In genomic region chr20:645318-646106, GRCh38 we compare ENCODE assay signal across 8 cellular contexts. TPM values are rescaled to one million over a fixed set of nuclear protein-coding genes. Genes with fewer than 3 reads are reported as not detected.
DNase-seq lines count a peak whose midpoint lies in the region; ATAC-seq and TF ChIP-seq lines count a peak whose summit lies in the region.

No MANE protein-coding gene starts in this region.

- H3K9me2 ChIP-seq in Loucy (replicated peaks; ENCODE audit: low read depth, low read length) = no peaks in the 10 kb centered on the region

- TF ChIP-seq CTCF in Loucy (conservative IDR thresholded peaks at IDR 0.05; ENCODE audit: low read length) (peak; percentile 98), psoas muscle (IDR thresholded peaks at IDR 0.05) (peak; percentile 87)

- no peaks in the 10 kb centered on the region for H3K79me2 ChIP-seq in Loucy (ENCODE audit: insufficient read depth, low read length)

- peaks cover 12% of the 10 kb centered on the region for H3K4me1 Mint-ChIP-seq in activated naive CD4-positive, alpha-beta T cell treated with anti-CD3 and anti-CD28 coated beads, Interleukin-2, amount 10 ng/mL, durations not matched to agents 7 days and 5 days

- no peaks in the 10 kb centered on the region for H4K20me1 ChIP-seq in Loucy (ENCODE audit: insufficient read depth, low read length, poor library complexity, severe bottlenecking)

- H3K9me3 ChIP-seq in Loucy (ENCODE audit: insufficient read depth, low read depth, low read length) (no peaks in the 10 kb centered on the region), psoas muscle (no peaks in the 10 kb centered on the region)

- H3K4me3 ChIP-seq in Loucy (ENCODE audit: low read length, poor library complexity, severe bottlenecking) = no peak overlapping the region
- no peak overlapping the region for H3K4me3 ChIP-seq in psoas muscle

- H3K36me3 ChIP-seq in Loucy (ENCODE audit: insufficient read depth, low read length) (no peaks in the 10 kb centered on the region), psoas muscle (ENCODE audit: insufficient read depth in 1 of 2, low read depth in 1 of 2) (peaks cover 13 to 42% of the 10 kb centered on the region in 2 donors)

- intact Hi-C loops in Right ventricle myocardium inferior (cut with DNase I) (loop anchor here (1.0 to 2.0 kb wide), 2 partner anchors 35 to 84 kb away; partner anchors contain the start of gene TCF15), psoas muscle (cut with DNase I) (loop anchor here (1.0 to 5.0 kb wide), 2 partner anchors 83 kb away; no protein-coding TSS in a partner anchor)

- H3K4me2 ChIP-seq in Loucy (ENCODE audit: low read depth, low read length, poor library complexity, severe bottlenecking) = peak overlapping the region; percentile 35

- H3K9ac ChIP-seq in Loucy (ENCODE audit: low read depth, low read length, poor library complexity, severe bottlenecking) = peak overlapping the region; percentile 33

- ATAC-seq in GM21360 (IDR thresholded peaks at IDR 0.05; ENCODE audit: unreplicated experiment) = peak; percentile 84
- ATAC-seq in Right ventricle myocardium inferior = peak; percentile 66
- peak; percentile 58 to 86 (median 84) for ATAC-seq in psoas muscle
- ATAC-seq in HG02763 (IDR thresholded peaks at IDR 0.05; ENCODE audit: unreplicated experiment) = no peak

- H3K27me3 Mint-ChIP-seq in activated naive CD4-positive, alpha-beta T cell treated with anti-CD3 and anti-CD28 coated beads, Interleukin-2, amount 10 ng/mL, durations not matched to agents 7 days and 5 days = peaks cover 38% of the 10 kb centered on the region

- WGBS in psoas muscle, 3 donors = 15% methylated on average over 20 of the region's 20 CpGs

- H3K9me3 Mint-ChIP-seq in activated naive CD4-positive, alpha-beta T cell treated with anti-CD3 and anti-CD28 coated beads, Interleukin-2, amount 10 ng/mL, durations not matched to agents 7 days and 5 days = peaks cover 4% of the 10 kb centered on the region

- 0 out of 2 replicates have a peak, but pooled peaks cover 3% of the 10 kb centered on the region for H3F3A ChIP-seq in Loucy (ENCODE audit: low read depth)

- no peak overlapping the region for H3K4me3 Mint-ChIP-seq in activated naive CD4-positive, alpha-beta T cell treated with anti-CD3 and anti-CD28 coated beads, Interleukin-2, amount 10 ng/mL, durations not matched to agents 7 days and 5 days

- peaks cover 3% of the 10 kb centered on the region for H3K4me1 ChIP-seq in Loucy (ENCODE audit: insufficient read depth, low read length, poor library complexity, severe bottlenecking)
- peaks cover 6% of the 10 kb centered on the region for H3K4me1 ChIP-seq in psoas muscle

- H2AFZ ChIP-seq in Loucy (ENCODE audit: low read length) = peak overlapping the region; percentile 90

- H3K27me3 ChIP-seq in Loucy (ENCODE audit: insufficient read depth, low read length, poor library complexity, severe bottlenecking) (no peaks in the 10 kb centered on the region), psoas muscle (ENCODE audit: insufficient read depth in 3 of 3, low read length in 2 of 3) (peaks cover 0 to 7% (median 4%) of the 10 kb centered on the region in 3 donors)

- H3K36me3 Mint-ChIP-seq in activated naive CD4-positive, alpha-beta T cell treated with anti-CD3 and anti-CD28 coated beads, Interleukin-2, amount 10 ng/mL, durations not matched to agents 7 days and 5 days = peaks cover 17% of the 10 kb centered on the region

- H3K27ac Mint-ChIP-seq in activated naive CD4-positive, alpha-beta T cell treated with anti-CD3 and anti-CD28 coated beads, Interleukin-2, amount 10 ng/mL, durations not matched to agents 7 days and 5 days = no peak overlapping the region

- peak; percentile 82 for DNase-seq in CD1c-positive myeloid dendritic cell (ENCODE audit: extremely low spot score)
- DNase-seq in SK-MEL-5 (ENCODE audit: low read depth, low spot score) = peak; percentile 78
- DNase-seq in activated naive CD4-positive, alpha-beta T cell treated with anti-CD3 and anti-CD28 coated beads, Interleukin-2, amount 10 ng/mL, durations not matched to agents 7 days and 5 days = peak; percentile 77
- DNase-seq in Right ventricle myocardium inferior (ENCODE audit: missing footprints) = peak; percentile 86
- peak; percentile 63 to 83 for DNase-seq in psoas muscle

- in situ Hi-C loops in SK-MEL-5 (cut with HindIII; ENCODE audit: low pct_unique_long_range_greater_than_20kb, low sequenced_read_pairs) = no loop called here

- H3K27ac ChIP-seq in psoas muscle = peak overlapping the region; percentile 42

- CTCF ChIA-PET in activated naive CD4-positive, alpha-beta T cell treated with anti-CD3 and anti-CD28 coated beads, Interleukin-2, amount 10 ng/mL, durations not matched to agents 7 days and 5 days (lab: Charles Lee) = interaction anchor here (0.6 to 4.1 kb wide), 24 partner anchors 9 to 441 kb away, joined by 3 to 36 read pairs (median 4); no protein-coding TSS in a partner anchor

RNA-seq across cellular contexts. Expression of gene SRXN1, which starts 7.5 kb away (rescaled TPM):
- total RNA-seq in SK-MEL-5 (2014; rRNA removed; shearing (Covaris generic)) = 111 and 125 TPM in 2 replicates
- 105 and 108 TPM in 2 replicates for polyA plus RNA-seq in SK-MEL-5 (2015; cell fraction: cytosol; rRNA removed)
- polyA plus RNA-seq in SK-MEL-5 (2015; cell fraction: nucleus; rRNA removed) = 26.1 and 27.1 TPM in 2 replicates
- total RNA-seq in Right ventricle myocardium inferior (40.4 TPM), psoas muscle (100 to 1,000 TPM in 1 of 4 donors, 10 to 100 TPM in 3; 30.7 to 150 (median 57.0) TPM)
- 100 to 1,000 TPM in 2 of 3 donors, 10 to 100 TPM in 1; 37.9 to 172 (median 123) TPM for polyA plus RNA-seq in psoas muscle

RNA-seq across cellular contexts. Expression of gene SCRT2, which starts 30.1 kb away (rescaled TPM):
- total RNA-seq in SK-MEL-5 (2014; rRNA removed; shearing (Covaris generic)) = not detected in 2 replicates
- polyA plus RNA-seq in SK-MEL-5 (2015; cell fraction: cytosol; rRNA removed) = not detected in 2 replicates
- polyA plus RNA-seq in SK-MEL-5 (2015; cell fraction: nucleus; rRNA removed) = not detected in 2 replicates
- total RNA-seq in Right ventricle myocardium inferior (not detected), psoas muscle (not detected)
- polyA plus RNA-seq in psoas muscle = not detected

RNA-seq across cellular contexts. Expression of gene TCF15, which starts 35.4 kb away (rescaled TPM):
- total RNA-seq in SK-MEL-5 (2014; rRNA removed; shearing (Covaris generic)) = not detected in 2 replicates
- polyA plus RNA-seq in SK-MEL-5 (2015; cell fraction: cytosol; rRNA removed) = 0.05 and 0.28 TPM in 2 replicates
- polyA plus RNA-seq in SK-MEL-5 (2015; cell fraction: nucleus; rRNA removed) = not detected in 2 replicates
- total RNA-seq in Right ventricle myocardium inferior (13.1 TPM), psoas muscle (10 to 100 TPM in 1 of 4 donors, 1 to 10 TPM in 3; 5.1 to 10.6 (median 6.7) TPM)
- polyA plus RNA-seq in psoas muscle = 1 to 10 TPM; 3.0 to 4.7 (median 3.2) TPM
